8 cellular contexts compared by ENCODE assay signal in genomic region chr4:108834787-108835384, GRCh38.
A peak's percentile ranks its signal among the peaks of the same experiment; 100 is the strongest.
DNase-seq lines count a peak whose midpoint lies in the region; ATAC-seq, FAIRE-seq and TF ChIP-seq lines count a peak whose summit lies in the region.

No MANE protein-coding gene starts in this region.

- no peak overlapping the region for H4K5ac ChIP-seq in H1 (ENCODE audit: insufficient read length, low read depth, low read length)

- TF ChIP-seq CTCF in H1 (IDR thresholded peaks at IDR 0.05; ENCODE audit: control extremely low read depth in 1 of 3, insufficient read depth in 1 of 3, low read depth in 1 of 3, low read length in 3 of 3) (peak in 2 of 3 experiments; percentile 35 to 56; a peak in 2 of 4 replicates), osteocyte (IDR thresholded peaks at IDR 0.05) (peak; percentile 84)

- no peak overlapping the region for H3K56ac ChIP-seq in H1 (replicated peaks; ENCODE audit: insufficient read length, low read depth, low read length)

- CTCF ChIA-PET in H1 (lab: Charles Lee; ENCODE audit: partially characterized antibody), result interaction anchor here (0.6 to 1.8 kb wide), 11 partner anchors 9 to 499 kb away, joined by 3 to 8 read pairs (median 4); no protein-coding TSS in a partner anchor

- no peaks in the 10 kb centered on the region for H3K9me3 ChIP-seq in H1 (ENCODE audit: insufficient read depth in 2 of 2, low read depth in 1 of 2, low read length in 1 of 2)

- TF ChIP-seq RAD21 in H1 (IDR thresholded peaks at IDR 0.05 in 1 of 2, conservative IDR thresholded peaks at IDR 0.05 in 1 of 2; ENCODE audit: low read depth in 2 of 2, low read length in 2 of 2), result peak; percentile 86 to 93

- no peaks in the 10 kb centered on the region for H4K20me1 ChIP-seq in H1 (replicated peaks in 1 of 2; ENCODE audit: control insufficient read depth in 1 of 2, insufficient read depth in 2 of 2, low read length in 2 of 2)

- no peaks in the 10 kb centered on the region for H3K36me3 Mint-ChIP-seq in osteocyte (ENCODE audit: unreplicated experiment)

- TF ChIP-seq POLR2A in H1 (IDR thresholded peaks at IDR 0.05; ENCODE audit: control extremely low read depth in 1 of 2, low read depth in 2 of 2, low read length in 2 of 2), result no peak

- H3K27me3 ChIP-seq in H1 (replicated peaks in 1 of 4; ENCODE audit: control insufficient read depth in 3 of 4, extremely low read depth in 1 of 4, insufficient read depth in 3 of 4, low read length in 3 of 4), result no peaks in the 10 kb centered on the region

- H3K18ac ChIP-seq in H1 (ENCODE audit: extremely low read depth, low read length), result no peak overlapping the region

- H3K4me2 ChIP-seq in H1 (ENCODE audit: insufficient read depth in 1 of 2, low read depth in 2 of 2, low read length in 2 of 2), result no peak overlapping the region

- 45% methylated on average over 4 of the region's 4 CpGs; no CpG with 5 or more reads in 1 of the 2 experiments for WGBS in H1 (ENCODE audit: extremely low coverage in 1 of 2, insufficient coverage in 1 of 2, insufficient read length in 1 of 2, insufficient replicate concordance in 2 of 2, low coverage in 1 of 2, low lambda C conversion rate in 2 of 2, missing lambda C conversion rate in 1 of 2), 2 experiments

- H3K27me3 Mint-ChIP-seq in osteocyte (ENCODE audit: unreplicated experiment), result no peaks in the 10 kb centered on the region

- H3K4ac ChIP-seq in H1 (replicated peaks; ENCODE audit: insufficient read length, low read depth, low read length), result no peak overlapping the region

- POLR2A ChIA-PET in H1 (lab: Charles Lee; ENCODE audit: partially characterized antibody), result no interaction called here

- FAIRE-seq in H1 (lab: Jason Lieb, UNC), result peak; percentile 75

- H4K8ac ChIP-seq in H1 (ENCODE audit: extremely low read depth, insufficient read depth, low read length), result no peak overlapping the region

- H3K14ac ChIP-seq in H1 (ENCODE audit: insufficient read length), result no peak overlapping the region

- H3K4me3 Mint-ChIP-seq in osteocyte (ENCODE audit: unreplicated experiment), result no peak overlapping the region

- H2BK12ac ChIP-seq in H1 (ENCODE audit: low read depth, low read length), result no peak overlapping the region

- no peaks in the 10 kb centered on the region for H3K36me3 ChIP-seq in H1 (ENCODE audit: control insufficient read depth in 2 of 4, insufficient read depth in 4 of 4, low read length in 3 of 4)

- H4K91ac ChIP-seq in H1 (replicated peaks; ENCODE audit: insufficient read length, low read length), result no peak overlapping the region

- no peak overlapping the region for H3K9ac ChIP-seq in H1 (replicated peaks in 1 of 4; ENCODE audit: extremely low read depth in 1 of 4, low read depth in 3 of 4, low read length in 3 of 4)

- no peak overlapping the region for H2AFZ ChIP-seq in H1 (ENCODE audit: low read length)

- H2BK120ac ChIP-seq in H1 (replicated peaks; ENCODE audit: low read depth, low read length), result no peak overlapping the region

- no peak overlapping the region for H2BK5ac ChIP-seq in H1 (ENCODE audit: low read depth, low read length)

- no peak overlapping the region for H2BK15ac ChIP-seq in H1 (ENCODE audit: low read length)

- H3K4me1 ChIP-seq in H1 (replicated peaks in 1 of 4; ENCODE audit: control insufficient read depth in 3 of 4, insufficient read depth in 4 of 4, low read length in 3 of 4), result no peaks in the 10 kb centered on the region

- H3K23me2 ChIP-seq in H1 (ENCODE audit: low read depth, low read length), result no peaks in the 10 kb centered on the region

- no peak for TF ChIP-seq EP300 in H1 (IDR thresholded peaks at IDR 0.05; ENCODE audit: borderline replicate concordance in 1 of 2, low read depth in 2 of 2, low read length in 2 of 2)

- no peaks in the 10 kb centered on the region for H3K9me3 Mint-ChIP-seq in osteocyte (ENCODE audit: unreplicated experiment)

- H3K27ac Mint-ChIP-seq in osteocyte (ENCODE audit: unreplicated experiment), result no peak overlapping the region

- no peak overlapping the region for H3K27ac ChIP-seq in H1 (ENCODE audit: low read depth, low read length)

- no peak overlapping the region for H2AK5ac ChIP-seq in H1 (ENCODE audit: low read depth, low read length)

- H3K23ac ChIP-seq in H1 (ENCODE audit: insufficient read length), result no peak overlapping the region

- DNase-seq in AG08395 (ENCODE audit: low spot score), result peak; percentile 46
- DNase-seq in NOMO-1 (lab: John Stamatoyannopoulos, UW; ENCODE audit: unreplicated experiment in 2 of 2), result peak; percentile 38 to 64
- no peak for DNase-seq in H1 (ENCODE audit: low read depth in 1 of 2, low spot score in 2 of 2)
- no peak for DNase-seq in osteocyte (ENCODE audit: extremely low spot score, unreplicated experiment)
- no peak for DNase-seq in cortex of kidney (lab: John Stamatoyannopoulos, UW)
- no peak for DNase-seq in stimulated activated CD4-positive, alpha-beta T cell treated with anti-CD3 and anti-CD28 coated beads, Interleukin-4, amount 100 ng/mL, for 4 hours

- no peaks in the 10 kb centered on the region for H3K79me1 ChIP-seq in H1 (ENCODE audit: low read depth, low read length)

- peak; percentile 65 for ATAC-seq in GM18868 (IDR thresholded peaks at IDR 0.05; ENCODE audit: unreplicated experiment)
- ATAC-seq in GM18498 (IDR thresholded peaks at IDR 0.05; ENCODE audit: unreplicated experiment), result no peak

- H3K4me3 ChIP-seq in H1 (ENCODE audit: extremely low read depth in 1 of 4, insufficient read depth in 2 of 4, low read depth in 3 of 4, low read length in 4 of 4), result no peak overlapping the region

- peaks cover 19% of the 10 kb centered on the region for H3K4me1 Mint-ChIP-seq in osteocyte (ENCODE audit: unreplicated experiment)

- no peak overlapping the region for H2BK20ac ChIP-seq in H1 (ENCODE audit: low read length)

- H3K79me2 ChIP-seq in H1 (ENCODE audit: control insufficient read depth in 1 of 2, insufficient read depth in 2 of 2, low read length in 2 of 2), result no peaks in the 10 kb centered on the region

TF ChIP-seq in H1, 55 proteins besides CTCF, POLR2A, EP300 and RAD21:
- TF ChIP-seq RNF2 (IDR thresholded peaks at IDR 0.05; ENCODE audit: borderline replicate concordance, low read depth, low read length, missing control alignments, poor library complexity, severe bottlenecking), result no peak
- no peak for TF ChIP-seq BRCA1 (IDR thresholded peaks at IDR 0.05; ENCODE audit: low read depth, low read length)
- TF ChIP-seq CEBPB (IDR thresholded peaks at IDR 0.05; ENCODE audit: low read depth, low read length), result no peak
- no peak for TF ChIP-seq NRF1 (IDR thresholded peaks at IDR 0.05; ENCODE audit: low read depth, low read length)
- 0 out of 2 replicates have a peak, but pooled peaks have one; percentile 12 for TF ChIP-seq JUND (IDR thresholded peaks at IDR 0.05; ENCODE audit: low read length)
- TF ChIP-seq JUN (IDR thresholded peaks at IDR 0.05; ENCODE audit: low read depth, low read length), result no peak

Comparison
In these comparisons a context has a peak if more than half of its experiments do, and no peak if none do; other contexts are left out.
1. DNase-seq: peak in AG08395 (single experiment) and NOMO-1 (2 of 2); none in H1 (0 of 2), osteocyte (single experiment), cortex of kidney (single experiment) and stimulated activated CD4-positive, alpha-beta T cell treated with anti-CD3 and anti-CD28 coated beads, Interleukin-4, amount 100 ng/mL, for 4 hours (0 of 2).